ENCODE assay signal across 14 cellular contexts in the genomic region with DNA sequence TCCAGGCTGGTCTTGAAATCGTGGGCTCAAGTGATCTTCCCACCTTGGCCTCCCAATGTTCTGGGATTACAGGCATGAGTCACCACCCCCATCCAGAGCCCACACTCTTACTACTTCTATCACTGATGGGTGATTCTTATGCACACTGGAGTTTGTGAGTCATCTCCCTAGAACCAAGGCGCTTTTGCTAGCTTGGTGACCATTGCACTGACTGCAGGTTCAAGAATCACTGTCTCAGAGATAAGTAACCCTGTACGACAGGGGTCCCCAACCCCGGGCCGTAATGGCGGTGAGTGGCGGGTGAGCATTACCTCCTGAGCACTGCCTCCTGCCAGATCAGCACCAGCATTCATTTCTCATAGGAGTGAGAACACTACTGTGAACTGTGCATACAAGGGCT.
DNase-seq lines count a peak whose midpoint lies in the region; ATAC-seq, FAIRE-seq and TF ChIP-seq lines count a peak whose summit lies in the region.
"Had no signal": no experiment of that assay in that cellular context is flagged by ENCODE, and none has a peak within 500 bp of the region (broad histone marks: within the 10 kb centered on the region; RNA-seq: fewer than 3 reads in every experiment).

No MANE protein-coding gene starts in this region.

- H3K4me3 Mint-ChIP-seq in HFFc6, result no peak overlapping the region
- H3K4me3 Mint-ChIP-seq in activated T-helper 1 cell treated with anti-CD3 and anti-CD28 coated beads, Interleukin-12 subunit alpha, Interleukin-12 subunit beta, Interleukin-2, Interleukin-4 antibody, amounts not matched to agents 30 ng/mL and 10 ng/mL and 1 ng/mL, durations not matched to agents 14 hours and 24 hours and 36 hours, result no peak overlapping the region
- H3K4me3 Mint-ChIP-seq: CD14-positive monocyte, nephron progenitor cell had no signal

- H3K36me3 Mint-ChIP-seq in HFFc6 (ENCODE audit: low read depth), result no peaks in the 10 kb centered on the region
- H3K36me3 Mint-ChIP-seq in activated T-helper 1 cell treated with anti-CD3 and anti-CD28 coated beads, Interleukin-12 subunit alpha, Interleukin-12 subunit beta, Interleukin-2, Interleukin-4 antibody, amounts not matched to agents 30 ng/mL and 10 ng/mL and 1 ng/mL, durations not matched to agents 14 hours and 24 hours and 36 hours (ENCODE audit: low read depth), result peaks cover 7% of the 10 kb centered on the region
- H3K36me3 Mint-ChIP-seq: CD14-positive monocyte had no signal

- H3K4me3 ChIP-seq in uterus, result no peak overlapping the region

- no peaks in the 10 kb centered on the region for H3K9me3 ChIP-seq in uterus

- H3K27ac ChIP-seq in uterus, result no peak overlapping the region
- H3K27ac ChIP-seq: HL-60 had no signal

- H3K27me3 Mint-ChIP-seq in HFFc6 (ENCODE audit: insufficient read depth), result peaks cover 17% of the 10 kb centered on the region
- H3K27me3 Mint-ChIP-seq in activated T-helper 1 cell treated with anti-CD3 and anti-CD28 coated beads, Interleukin-12 subunit alpha, Interleukin-12 subunit beta, Interleukin-2, Interleukin-4 antibody, amounts not matched to agents 30 ng/mL and 10 ng/mL and 1 ng/mL, durations not matched to agents 14 hours and 24 hours and 36 hours (ENCODE audit: insufficient read depth), result no peaks in the 10 kb centered on the region

- H3K9me3 Mint-ChIP-seq in HFFc6, result no peaks in the 10 kb centered on the region
- no peaks in the 10 kb centered on the region for H3K9me3 Mint-ChIP-seq in activated T-helper 1 cell treated with anti-CD3 and anti-CD28 coated beads, Interleukin-12 subunit alpha, Interleukin-12 subunit beta, Interleukin-2, Interleukin-4 antibody, amounts not matched to agents 30 ng/mL and 10 ng/mL and 1 ng/mL, durations not matched to agents 14 hours and 24 hours and 36 hours
- H3K9me3 Mint-ChIP-seq: CD14-positive monocyte, nephron progenitor cell had no signal

- TF ChIP-seq CTCF in HFFc6 (IDR thresholded peaks at IDR 0.05), result no peak
- TF ChIP-seq CTCF in uterus (IDR thresholded peaks at IDR 0.05), result no peak

- ATAC-seq in GM18502 (IDR thresholded peaks at IDR 0.05; ENCODE audit: poor library complexity, unreplicated experiment), result no peak
- no peak for ATAC-seq in HG03457 (IDR thresholded peaks at IDR 0.05; ENCODE audit: unreplicated experiment)

- H3K36me3 ChIP-seq in uterus, result no peaks in the 10 kb centered on the region

- no peaks in the 10 kb centered on the region for H3K4me1 Mint-ChIP-seq in HFFc6 (ENCODE audit: low read depth)
- H3K4me1 Mint-ChIP-seq in activated T-helper 1 cell treated with anti-CD3 and anti-CD28 coated beads, Interleukin-12 subunit alpha, Interleukin-12 subunit beta, Interleukin-2, Interleukin-4 antibody, amounts not matched to agents 30 ng/mL and 10 ng/mL and 1 ng/mL, durations not matched to agents 14 hours and 24 hours and 36 hours (ENCODE audit: low read depth), result peaks cover 98% of the 10 kb centered on the region

- FAIRE-seq in frontal cortex (lab: Jason Lieb, UNC), result no peak
- FAIRE-seq: kidney had no signal

- no peak overlapping the region for H3K27ac Mint-ChIP-seq in HFFc6
- H3K27ac Mint-ChIP-seq in activated T-helper 1 cell treated with anti-CD3 and anti-CD28 coated beads, Interleukin-12 subunit alpha, Interleukin-12 subunit beta, Interleukin-2, Interleukin-4 antibody, amounts not matched to agents 30 ng/mL and 10 ng/mL and 1 ng/mL, durations not matched to agents 14 hours and 24 hours and 36 hours, result peak overlapping the region; percentile 78
- H3K27ac Mint-ChIP-seq: CD14-positive monocyte, nephron progenitor cell had no signal

- H3K4me1 ChIP-seq in uterus, result no peaks in the 10 kb centered on the region

- no peak for TF ChIP-seq POLR2A in uterus (IDR thresholded peaks at IDR 0.05)

- intact Hi-C loops in activated T-helper 1 cell treated with anti-CD3 and anti-CD28 coated beads, Interleukin-12 subunit alpha, Interleukin-12 subunit beta, Interleukin-2, Interleukin-4 antibody, amounts not matched to agents 30 ng/mL and 10 ng/mL and 1 ng/mL, durations not matched to agents 14 hours and 24 hours and 36 hours (cut with micrococcal nuclease), result loop anchor here (1.0 to 2.0 kb wide), 2 partner anchors 219 to 249 kb away; no protein-coding TSS in a partner anchor
- intact Hi-C loops in uterus (cut with DNase I; ENCODE audit: low total_unique reads), result no loop called here

- DNase-seq in Daoy (ENCODE audit: low read depth) (peak; percentile 71), HFFc6 (peak; percentile 2), islet precursor cell (peak; percentile 84), uterus (no peak), frontal cortex (ENCODE audit: low spot score in 2 of 2) (no peak)
- DNase-seq in activated T-helper 1 cell treated with anti-CD3 and anti-CD28 coated beads, Interleukin-12 subunit alpha, Interleukin-12 subunit beta, Interleukin-2, Interleukin-4 antibody, amounts not matched to agents 30 ng/mL and 10 ng/mL and 1 ng/mL, durations not matched to agents 14 hours and 24 hours and 36 hours (ENCODE audit: low spot score), result no peak
- DNase-seq: kidney, NCI-H1105, NCI-H526 treated with DMSO at 0.1 percent for 48 hours, nephron progenitor cell had no signal

- H3K27me3 ChIP-seq in uterus, result no peaks in the 10 kb centered on the region

Comparison
In these comparisons a context has a peak if more than half of its experiments do, and no peak if none do; other contexts are left out.
1. DNase-seq: peak in Daoy (single experiment), HFFc6 (single experiment) and islet precursor cell (single experiment); none in activated T-helper 1 cell treated with anti-CD3 and anti-CD28 coated beads, Interleukin-12 subunit alpha, Interleukin-12 subunit beta, Interleukin-2, Interleukin-4 antibody, amounts not matched to agents 30 ng/mL and 10 ng/mL and 1 ng/mL, durations not matched to agents 14 hours and 24 hours and 36 hours (single experiment), uterus (0 of 2) and frontal cortex (0 of 2).